ENCODE assay signal across 2 cellular contexts in genomic region chr14:89028462-89029134, GRCh38.
TF ChIP-seq lines count a peak whose summit lies in the region.

No MANE protein-coding gene starts in this region.

TF ChIP-seq in HepG2, 621 proteins besides CTCF, POLR2A, EP300 and RAD21:
- TF ChIP-seq ZNF7 (CRISPR knock-in tag; IDR thresholded peaks at IDR 0.05) (no peak), ZNF333 (CRISPR knock-in tag; IDR thresholded peaks at IDR 0.05; ENCODE audit: borderline replicate concordance) (peak; percentile 86; the same call in 1 of the 2 replicates), DR1 (CRISPR knock-in tag; IDR thresholded peaks at IDR 0.05) (no peak), ASH2L (IDR thresholded peaks at IDR 0.05; ENCODE audit: insufficient read length, low read depth, low read length) (no peak), NR2F1 (CRISPR knock-in tag; IDR thresholded peaks at IDR 0.05) (0 out of 4 replicates have a peak, but pooled peaks of 1 of the 2 experiments have one; percentile 18), ZNF282 (IDR thresholded peaks at IDR 0.05; ENCODE audit: partially characterized antibody) (no peak), ZNF451 (CRISPR knock-in tag; IDR thresholded peaks at IDR 0.05) (no peak)
TF ChIP-seq in HepG2: peak in this region for 2.

TF ChIP-seq in H1, 55 proteins besides CTCF, POLR2A, EP300 and RAD21:
- TF ChIP-seq NANOG (IDR thresholded peaks at IDR 0.05; ENCODE audit: insufficient read depth, low read depth, low read length, poor library complexity, severe bottlenecking) (no peak), BACH1 (IDR thresholded peaks at IDR 0.05; ENCODE audit: low read length) (no peak), EGR1 (IDR thresholded peaks at IDR 0.05; ENCODE audit: borderline replicate concordance, low read depth, low read length) (no peak), SUZ12 (IDR thresholded peaks at IDR 0.05; ENCODE audit: low read length) (no peak), RFX5 (IDR thresholded peaks at IDR 0.05; ENCODE audit: borderline replicate concordance, low read depth, low read length) (no peak), BRCA1 (IDR thresholded peaks at IDR 0.05; ENCODE audit: low read depth, low read length) (no peak), CTBP2 (IDR thresholded peaks at IDR 0.05; ENCODE audit: borderline replicate concordance, insufficient read depth, insufficient read length, low read length) (no peak), SIX5 (IDR thresholded peaks at IDR 0.05; ENCODE audit: low read depth, low read length) (no peak), MAX (IDR thresholded peaks at IDR 0.05) (no peak), RBBP5 (IDR thresholded peaks at IDR 0.05; ENCODE audit: borderline replicate concordance, low read depth, low read length) (no peak)
